ENCODE assay signal across 8 cellular contexts in genomic region chrX:40152173-40152705, GRCh38. TPM values are rescaled to one million over a fixed set of nuclear protein-coding genes. Genes with fewer than 3 reads are reported as not detected.
DNase-seq lines count a peak whose midpoint lies in the region; ATAC-seq and TF ChIP-seq lines count a peak whose summit lies in the region.

No MANE protein-coding gene starts in this region.

- peaks cover 0 to 15% (median 0%) of the 10 kb centered on the region in 4 donors for H3K27me3 ChIP-seq in esophagus squamous epithelium

- DNase-seq in NCI-H1105 (lab: John Stamatoyannopoulos, UW) (peak; percentile 29), NCI-H1105 treated with DMSO at 0.1 percent for 48 hours (lab: John Stamatoyannopoulos, UW) (no peak), T-helper 17 cell (no peak), esophagus squamous epithelium (lab: John Stamatoyannopoulos, UW) (no peak), occipital lobe (lab: John Stamatoyannopoulos, UW) (peak; percentile 5), AG20443 (ENCODE audit: low spot score) (no peak)

- H3K4me3 Mint-ChIP-seq in T-helper 17 cell, result peak overlapping the region; percentile 63

- H3K36me3 ChIP-seq in esophagus squamous epithelium, result no peaks in the 10 kb centered on the region

- peak; percentile 58 for ATAC-seq in T-helper 17 cell
- ATAC-seq in HG02610 (IDR thresholded peaks at IDR 0.05; ENCODE audit: unreplicated experiment), result no peak
- no peak for ATAC-seq in GM21360 (IDR thresholded peaks at IDR 0.05; ENCODE audit: unreplicated experiment)

- H3K4me1 ChIP-seq in esophagus squamous epithelium, result peaks cover 8 to 61% (median 38%) of the 10 kb centered on the region in 3 donors

- peaks cover 6% of the 10 kb centered on the region for H3K4me1 Mint-ChIP-seq in T-helper 17 cell

- no peak for TF ChIP-seq CTCF in esophagus squamous epithelium (IDR thresholded peaks at IDR 0.05)

- no peaks in the 10 kb centered on the region for H3K36me3 Mint-ChIP-seq in T-helper 17 cell (ENCODE audit: low read depth)

- H3K27ac ChIP-seq in esophagus squamous epithelium, result peak overlapping the region; percentile 61 to 78 (median 64)

- no peaks in the 10 kb centered on the region for H3K9me3 ChIP-seq in T-helper 17 cell (ENCODE audit: control insufficient read depth, low read length, poor library complexity, severe bottlenecking)
- H3K9me3 ChIP-seq in esophagus squamous epithelium, result no peaks in the 10 kb centered on the region

- intact Hi-C loops in esophagus squamous epithelium (cut with DNase I), result loop anchor here (5.0 kb wide), 1 partner anchor 60 kb away; no protein-coding TSS in a partner anchor

- peak overlapping the region; percentile 36 to 62 (median 49) for H3K4me3 ChIP-seq in esophagus squamous epithelium

- no peak for TF ChIP-seq POLR2A in esophagus squamous epithelium (IDR thresholded peaks at IDR 0.05)

- no peak overlapping the region for H3K27ac Mint-ChIP-seq in T-helper 17 cell

- no peaks in the 10 kb centered on the region for H3K27me3 Mint-ChIP-seq in T-helper 17 cell

- 47% methylated on average over 10 of the region's 41 CpGs; no CpG with 5 or more reads in 1 of the 2 donors for WGBS in esophagus squamous epithelium, 2 donors

RNA-seq across cellular contexts. Expression of gene BCOR, which starts 54.5 kb away (rescaled TPM):
- total RNA-seq in T-helper 17 cell (10 to 100 TPM; 24.7 to 29.1 TPM), esophagus squamous epithelium (10 to 100 TPM; 12.0 to 20.1 (median 17.4) TPM), occipital lobe (26.0 TPM)

Comparison
In these comparisons a context has a peak if more than half of its experiments do, and no peak if none do; other contexts are left out.
1. DNase-seq: peak in NCI-H1105 (single experiment) and occipital lobe (single experiment); none in NCI-H1105 treated with DMSO at 0.1 percent for 48 hours (single experiment), T-helper 17 cell (0 of 3), esophagus squamous epithelium (single experiment) and AG20443 (single experiment).